ENCODE assay signal across 12 cellular contexts in genomic region chr1:24277420-24278169, GRCh38. TPM values are rescaled to one million over a fixed set of nuclear protein-coding genes. Genes with fewer than 3 reads are reported as not detected.
DNase-seq lines count a peak whose midpoint lies in the region; ATAC-seq, FAIRE-seq and TF ChIP-seq lines count a peak whose summit lies in the region.
"Had no signal": no experiment of that assay in that cellular context is flagged by ENCODE, and none has a peak within 500 bp of the region (broad histone marks: within the 10 kb centered on the region; RNA-seq: fewer than 3 reads in every experiment).

No MANE protein-coding gene starts in this region.

- H3K4me2 ChIP-seq in GM23248 (ENCODE audit: unreplicated experiment): peak overlapping the region; percentile 26
- peak overlapping the region; percentile 59 for H3K4me2 ChIP-seq in keratinocyte (ENCODE audit: control insufficient read depth, extremely low read depth, insufficient read depth, low read depth, low read length)

- H3K27ac ChIP-seq in GM23248 (peak overlapping the region; percentile 16; the same call in 1 of the 2 replicates), keratinocyte (ENCODE audit: control insufficient read depth, insufficient read depth, low read length) (no peak overlapping the region), dorsolateral prefrontal cortex (no peak overlapping the region)

- peak; percentile 97 for ATAC-seq in activated CD8-positive, alpha-beta T cell treated with anti-CD3 and anti-CD28 coated beads for 36 hours
- ATAC-seq in GM18511 (IDR thresholded peaks at IDR 0.05; ENCODE audit: unreplicated experiment): no peak

- H2AFZ ChIP-seq in GM23248 (no peak overlapping the region), keratinocyte (ENCODE audit: control insufficient read depth, low read length) (no peak overlapping the region)

- no peaks in the 10 kb centered on the region for H3K9me1 ChIP-seq in keratinocyte (ENCODE audit: control insufficient read depth, extremely low read depth, insufficient read depth, low read length)

- H3K9me3 ChIP-seq in GM23248 (ENCODE audit: low read depth) (no peaks in the 10 kb centered on the region), keratinocyte (ENCODE audit: control insufficient read depth, low read depth, low read length) (no peaks in the 10 kb centered on the region)

- H3K27me3 Mint-ChIP-seq in activated CD8-positive, alpha-beta T cell treated with anti-CD3 and anti-CD28 coated beads for 36 hours: peaks cover 26% of the 10 kb centered on the region

- peak; percentile 77 for DNase-seq in EH (ENCODE audit: low read depth)
- peak; percentile 92 for DNase-seq in GM23248
- DNase-seq in activated CD8-positive, alpha-beta T cell treated with anti-CD3 and anti-CD28 coated beads for 36 hours: peak; percentile 39
- DNase-seq in keratinocyte (ENCODE audit: low read depth, low spot score): no peak
- no peak for DNase-seq in C1 segment of cervical spinal cord (lab: John Stamatoyannopoulos, UW)
- DNase-seq in dorsolateral prefrontal cortex: no peak
- DNase-seq: GDM1, hippocampal formation, NCI-H2171 had no signal

- peaks cover 17% of the 10 kb centered on the region for H3K4me1 ChIP-seq in GM23248 (ENCODE audit: insufficient read depth)
- H3K4me1 ChIP-seq in keratinocyte (ENCODE audit: control insufficient read depth, extremely low read depth, insufficient read depth, low read length): peaks cover 11% of the 10 kb centered on the region

- peak; percentile 60 for FAIRE-seq in keratinocyte (lab: Jason Lieb, UNC)
- FAIRE-seq: colon had no signal

- H3K36me3 ChIP-seq in GM23248 (ENCODE audit: low read depth) (no peaks in the 10 kb centered on the region), keratinocyte (ENCODE audit: control insufficient read depth in 2 of 2, extremely low read depth in 1 of 2, insufficient read depth in 2 of 2, low read length in 2 of 2) (no peaks in the 10 kb centered on the region)

- TF ChIP-seq CTCF in activated CD8-positive, alpha-beta T cell treated with anti-CD3 and anti-CD28 coated beads for 36 hours (IDR thresholded peaks at IDR 0.05): no peak
- TF ChIP-seq CTCF in keratinocyte (optimal IDR thresholded peaks at IDR 0.05 in 1 of 3, IDR thresholded peaks at IDR 0.05 in 1 of 3, conservative IDR thresholded peaks at IDR 0.05 in 1 of 3; ENCODE audit: extremely low read depth in 1 of 3, insufficient read depth in 2 of 3, low read length in 3 of 3) (no peak), dorsolateral prefrontal cortex (IDR thresholded peaks at IDR 0.05 in 54 of 56, conservative IDR thresholded peaks at IDR 0.05 in 2 of 56; ENCODE audit: low read depth in 1 of 56, partially characterized antibody in 56 of 56) (no peak)

- H3K4me3 ChIP-seq in GM23248: no peak overlapping the region
- H3K4me3 ChIP-seq in keratinocyte (ENCODE audit: control insufficient read depth in 2 of 3, extremely low read depth in 1 of 3, insufficient read depth in 2 of 3, low read depth in 1 of 3, low read length in 3 of 3): no peak overlapping the region
- H3K4me3 ChIP-seq in dorsolateral prefrontal cortex: no peak overlapping the region

- 0 out of 2 replicates have a peak, but pooled peaks cover 3% of the 10 kb centered on the region for H3K27me3 ChIP-seq in GM23248 (replicated peaks; ENCODE audit: insufficient read depth)
- H3K27me3 ChIP-seq in keratinocyte (ENCODE audit: control insufficient read depth, extremely low read depth, insufficient read depth, low read length): no peaks in the 10 kb centered on the region
- H3K27me3 ChIP-seq in dorsolateral prefrontal cortex: peaks cover 0 to 19% (median 0%) of the 10 kb centered on the region in 45 donors

- no peak overlapping the region for H3K9ac ChIP-seq in GM23248
- H3K9ac ChIP-seq in keratinocyte (ENCODE audit: control insufficient read depth, extremely low read depth, insufficient read depth, low read length): no peak overlapping the region

- H3K9me3 Mint-ChIP-seq in activated CD8-positive, alpha-beta T cell treated with anti-CD3 and anti-CD28 coated beads for 36 hours: peaks cover 3% of the 10 kb centered on the region

- no peaks in the 10 kb centered on the region for H3K79me2 ChIP-seq in GM23248 (ENCODE audit: insufficient read depth)
- no peaks in the 10 kb centered on the region for H3K79me2 ChIP-seq in keratinocyte (ENCODE audit: control insufficient read depth, insufficient read depth, low read length)

- peaks cover 9% of the 10 kb centered on the region for H3K4me1 Mint-ChIP-seq in activated CD8-positive, alpha-beta T cell treated with anti-CD3 and anti-CD28 coated beads for 36 hours (ENCODE audit: low read depth)

- H3K27ac Mint-ChIP-seq in activated CD8-positive, alpha-beta T cell treated with anti-CD3 and anti-CD28 coated beads for 36 hours: no peak overlapping the region

- dilution Hi-C loops in keratinocyte (cut with MboI; ENCODE audit: extremely low pct_ligation_motif_present, low sequenced_read_pairs): no loop called here

- in situ Hi-C loops in GM23248 (cut with MboI): no loop called here

- CTCF ChIA-PET in activated CD8-positive, alpha-beta T cell treated with anti-CD3 and anti-CD28 coated beads for 36 hours (lab: Charles Lee): interaction anchor here (1.2 to 3.1 kb wide), 5 partner anchors 76 to 127 kb away, joined by 3 to 19 read pairs (median 10); no protein-coding TSS in a partner anchor

- no peak overlapping the region for H3K4me3 Mint-ChIP-seq in activated CD8-positive, alpha-beta T cell treated with anti-CD3 and anti-CD28 coated beads for 36 hours

- H4K20me1 ChIP-seq in GM23248 (ENCODE audit: insufficient read depth) (no peaks in the 10 kb centered on the region), keratinocyte (ENCODE audit: control insufficient read depth, extremely low read depth, insufficient read depth, low read length) (no peaks in the 10 kb centered on the region)

- intact Hi-C loops in activated CD8-positive, alpha-beta T cell treated with anti-CD3 and anti-CD28 coated beads for 36 hours (cut with micrococcal nuclease): no loop called here
- intact Hi-C loops in dorsolateral prefrontal cortex (cut with DNase I): no loop called here

- WGBS in GM23248 (ENCODE audit: low coverage in 1 of 2, low lambda C conversion rate in 2 of 2, missing lambda C conversion rate in 2 of 2), 2 experiments: 63% methylated on average over 12 of the region's 12 CpGs

- POLR2A ChIA-PET in activated CD8-positive, alpha-beta T cell treated with anti-CD3 and anti-CD28 coated beads for 36 hours (lab: Charles Lee): interaction anchor here (1.1 to 1.2 kb wide), 2 partner anchors 45 kb away, joined by 3 read pairs; no protein-coding TSS in a partner anchor

- no peaks in the 10 kb centered on the region for H3K9me2 ChIP-seq in GM23248 (ENCODE audit: insufficient read depth)

- peaks cover 14% of the 10 kb centered on the region for H3F3A ChIP-seq in GM23248 (ENCODE audit: insufficient read depth)

- H3K36me3 Mint-ChIP-seq in activated CD8-positive, alpha-beta T cell treated with anti-CD3 and anti-CD28 coated beads for 36 hours (ENCODE audit: low read depth): no peaks in the 10 kb centered on the region

RNA-seq across cellular contexts. Expression of gene GRHL3, which starts 41.6 kb away (rescaled TPM):
- not detected in 2 replicates for total RNA-seq in GM23248 (2014; rRNA removed; shearing (Covaris generic))
- not detected in 2 replicates for polyA plus RNA-seq in GM23248 (2016; fragmentation: Nextera tagmentation; extraction: Ambion mirVana)
- not detected for total RNA-seq in activated CD8-positive, alpha-beta T cell treated with anti-CD3 and anti-CD28 coated beads for 36 hours
- 7.7 to 20.5 TPM (median 13.0 TPM) in 3 replicates for polyA plus RNA-seq in keratinocyte
- 130 TPM for polyA plus RNA-seq in keratinocyte (2011; ENCODE audit: low read depth)
- 11.8 and 16.0 TPM in 2 replicates for polyA plus RNA-seq in keratinocyte (2011; cell fraction: cytosol; rRNA removed)
- polyA plus RNA-seq in keratinocyte (2011; cell fraction: nucleus; rRNA removed): 45.0 and 50.1 TPM in 2 replicates
- polyA plus RNA-seq in keratinocyte (2012; ENCODE audit: low replicate concordance): 6.6 and 97.1 TPM in 2 replicates
- polyA minus RNA-seq in keratinocyte: 9.4 to 18.6 TPM (median 14.9 TPM) in 3 replicates
- polyA minus RNA-seq in keratinocyte (2011; cell fraction: cytosol; rRNA and poly(A)+ RNA removed): 10.4 TPM
- 23.3 and 32.6 TPM in 2 replicates for polyA minus RNA-seq in keratinocyte (2011; cell fraction: nucleus; rRNA and poly(A)+ RNA removed)
- 1 to 10 TPM in 19 of 120 experiments, under 1 TPM in 31, not detected in 70; 0.21 to 6.7 (median 0.83) TPM for total RNA-seq in dorsolateral prefrontal cortex
- total RNA-seq: SK-MEL-5 had no signal

Comparison
In these comparisons a context has a peak if more than half of its experiments do, and no peak if none do; other contexts are left out.
1. DNase-seq: peak in EH (single experiment), GM23248 (single experiment) and activated CD8-positive, alpha-beta T cell treated with anti-CD3 and anti-CD28 coated beads for 36 hours (single experiment); none in keratinocyte (single experiment), C1 segment of cervical spinal cord (0 of 14) and dorsolateral prefrontal cortex (0 of 10).